In the genomic region with DNA sequence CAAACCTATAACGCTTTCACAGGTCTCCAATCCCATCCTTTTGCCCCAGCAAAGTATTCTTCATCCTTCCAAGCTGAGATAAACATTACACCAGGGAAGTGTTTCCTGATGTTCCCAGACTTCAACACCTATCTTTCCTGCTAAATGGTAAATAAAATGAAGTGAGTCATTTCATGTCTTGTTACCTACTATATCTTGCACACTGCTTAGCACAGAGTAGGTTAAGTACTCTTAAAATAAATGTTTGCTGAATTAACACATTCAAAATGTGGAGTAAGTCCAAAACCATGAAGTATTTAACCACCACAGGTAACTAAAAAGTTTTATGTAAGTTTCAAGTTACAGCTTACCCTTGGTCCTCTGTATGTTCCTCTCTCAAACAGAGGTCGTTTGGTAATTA, we compare ENCODE assay signal across 10 cellular contexts. TPM values are rescaled to one million over a fixed set of nuclear protein-coding genes. Genes with fewer than 3 reads are reported as not detected.
DNase-seq lines count a peak whose midpoint lies in the region; ATAC-seq and TF ChIP-seq lines count a peak whose summit lies in the region.
"Had no signal": no experiment of that assay in that cellular context is flagged by ENCODE, and none has a peak within 500 bp of the region (broad histone marks: within the 10 kb centered on the region; RNA-seq: fewer than 3 reads in every experiment).

No MANE protein-coding gene starts in this region.

- DNase-seq in CD8-positive, alpha-beta T cell, result no peak
- DNase-seq in natural killer cell, result no peak
- DNase-seq in SW480 (ENCODE audit: low spot score), result no peak
- DNase-seq in effector CD4-positive, alpha-beta T cell, result no peak
- DNase-seq in iPS-NIHi7 (ENCODE audit: extremely low spot score), result no peak
- DNase-seq in hippocampal formation (lab: John Stamatoyannopoulos, UW), result no peak
- DNase-seq: sigmoid colon had no signal

- no peaks in the 10 kb centered on the region for H3K27me3 Mint-ChIP-seq in CD8-positive, alpha-beta T cell (ENCODE audit: low read depth)
- H3K27me3 Mint-ChIP-seq in IgD-negative memory B cell (no peaks in the 10 kb centered on the region), brain (no peaks in the 10 kb centered on the region), natural killer cell (ENCODE audit: low read depth in 2 of 2) (no peaks in the 10 kb centered on the region)

- H3K36me3 ChIP-seq in CD8-positive, alpha-beta T cell (ENCODE audit: insufficient read depth, low read length), result no peaks in the 10 kb centered on the region

- H3K36me3 Mint-ChIP-seq in CD8-positive, alpha-beta T cell, result peaks cover 37% of the 10 kb centered on the region
- H3K36me3 Mint-ChIP-seq in IgD-negative memory B cell, result peaks cover 4% of the 10 kb centered on the region
- H3K36me3 Mint-ChIP-seq in brain, result peaks cover 47% of the 10 kb centered on the region
- H3K36me3 Mint-ChIP-seq in natural killer cell, result no peaks in the 10 kb centered on the region

- POLR2A ChIA-PET in CD8-positive, alpha-beta T cell (lab: Charles Lee), result interaction anchor here (0.6 to 2.5 kb wide), 2 partner anchors 9 to 57 kb away, joined by 6 to 18 read pairs; no protein-coding TSS in a partner anchor

- H3K9me3 ChIP-seq in CD8-positive, alpha-beta T cell (ENCODE audit: low read length), result no peaks in the 10 kb centered on the region
- H3K9me3 ChIP-seq: esophagus muscularis mucosa, sigmoid colon had no signal

- peak overlapping the region; percentile 82 for H3K27ac Mint-ChIP-seq in CD8-positive, alpha-beta T cell
- peak overlapping the region in 2 of 3 donors; percentile 21 to 83 for H3K27ac Mint-ChIP-seq in IgD-negative memory B cell
- peak overlapping the region in 3 of 5 experiments; percentile 7 to 58 (median 22) for H3K27ac Mint-ChIP-seq in brain
- peak overlapping the region in 1 of 2 donors; percentile 74 for H3K27ac Mint-ChIP-seq in natural killer cell

- CTCF ChIA-PET in CD8-positive, alpha-beta T cell (lab: Charles Lee), result interaction anchor here (0.6 to 6.3 kb wide), 2 partner anchors 10 to 19 kb away, joined by 3 to 53 read pairs; no protein-coding TSS in a partner anchor

- H3K4me1 Mint-ChIP-seq in CD8-positive, alpha-beta T cell (ENCODE audit: low read depth), result peaks cover 51% of the 10 kb centered on the region
- H3K4me1 Mint-ChIP-seq in IgD-negative memory B cell (peaks cover 48 to 54% (median 51%) of the 10 kb centered on the region in 3 donors), brain (peaks cover 17% of the 10 kb centered on the region), natural killer cell (peaks cover 32 to 54% of the 10 kb centered on the region in 2 donors)

- H3K4me3 Mint-ChIP-seq in CD8-positive, alpha-beta T cell, result no peak overlapping the region
- peak overlapping the region in 1 of 4 donors; percentile 58 for H3K4me3 Mint-ChIP-seq in IgD-negative memory B cell
- H3K4me3 Mint-ChIP-seq in brain, result no peak overlapping the region
- peak overlapping the region; percentile 21 for H3K4me3 Mint-ChIP-seq in natural killer cell

- no peaks in the 10 kb centered on the region for H3K9me3 Mint-ChIP-seq in CD8-positive, alpha-beta T cell
- H3K9me3 Mint-ChIP-seq in IgD-negative memory B cell (no peaks in the 10 kb centered on the region), brain (peaks cover 0 to 8% (median 3%) of the 10 kb centered on the region in 5 experiments), natural killer cell (no peaks in the 10 kb centered on the region)

- H3K27ac ChIP-seq in CD8-positive, alpha-beta T cell (ENCODE audit: low read depth, low read length), result no peak overlapping the region

- intact Hi-C loops in CD8-positive, alpha-beta T cell (cut with DNase I, micrococcal nuclease), result loop anchor here (5.0 to 10.0 kb wide), 2 partner anchors 745 to 1708 kb away; a partner anchor contains a TSS
- intact Hi-C loops in natural killer cell (cut with micrococcal nuclease), result loop anchor here (10.0 kb wide), 1 partner anchor 748 kb away; a partner anchor contains a TSS

- no peaks in the 10 kb centered on the region for H3K27me3 ChIP-seq in CD8-positive, alpha-beta T cell (ENCODE audit: insufficient read depth, low read length)
- H3K27me3 ChIP-seq: esophagus muscularis mucosa, sigmoid colon had no signal

- ATAC-seq in CD8-positive, alpha-beta T cell, result no peak
- ATAC-seq in natural killer cell, result no peak

- H3K4me3 ChIP-seq in CD8-positive, alpha-beta T cell (ENCODE audit: low read depth, low read length), result peak overlapping the region; percentile 84

- H3K4me1 ChIP-seq in CD8-positive, alpha-beta T cell (ENCODE audit: insufficient read depth, low read length), result peaks cover 69% of the 10 kb centered on the region

- no peak for TF ChIP-seq CTCF in CD8-positive, alpha-beta T cell (IDR thresholded peaks at IDR 0.05)
- TF ChIP-seq CTCF in brain (conservative IDR thresholded peaks at IDR 0.05) (no peak), natural killer cell (IDR thresholded peaks at IDR 0.05) (no peak)

RNA-seq across cellular contexts. Expression of a gene that starts 3.4 kb away (rescaled TPM):
- total RNA-seq in CD8-positive, alpha-beta T cell, result 10 to 100 TPM; 55.7 to 61.1 TPM
- polyA plus RNA-seq in IgD-negative memory B cell (18.4 TPM), brain (ENCODE audit: insufficient read depth, low read depth, low replicate concordance) (21.1 TPM)
- total RNA-seq in natural killer cell, result 10 to 100 TPM; 59.3 to 70.3 (median 66.5) TPM
